In genomic region chr12:33596061-33596460, GRCh38 we compare ENCODE assay signal across 18 cellular contexts.
"Had no signal": no experiment of that assay in that cellular context is flagged by ENCODE, and none has a peak within 500 bp of the region (broad histone marks: within the 10 kb centered on the region; RNA-seq: fewer than 3 reads in every experiment).

No MANE protein-coding gene starts in this region.

- H3K9me3 ChIP-seq: ascending aorta, gastrocnemius medialis, left lung, mucosa of descending colon had no signal

- ATAC-seq: activated CD8-positive, alpha-beta T cell treated with anti-CD3 and anti-CD28 coated beads for 36 hours; activated T-helper 17 cell treated with anti-CD3 and anti-CD28 coated beads, Interleukin-2, amount 50 U/mL, for 72 hours; effector memory CD8-positive, alpha-beta T cell; gastrocnemius medialis; left lung; mucosa of descending colon; stimulated activated naive CD8-positive, alpha-beta T cell treated with anti-CD3 and anti-CD28 coated beads, Interleukin-15, Interleukin-2, amounts not matched to agents 100 U/mL and 50 U/mL, for 24 hours had no signal

- DNase-seq: activated CD4-positive, alpha-beta T cell treated with anti-CD3 and anti-CD28 coated beads, Interleukin-2, amount 10 ng/mL, durations not matched to agents 24 days and 14 days; activated CD4-positive, CD25-positive, alpha-beta regulatory T cell; activated CD8-positive, alpha-beta T cell treated with anti-CD3 and anti-CD28 coated beads for 36 hours; activated naive CD4-positive, alpha-beta T cell treated with Interleukin-2 at 50 U/mL for 16 hours; activated T-cell treated with anti-CD3 and anti-CD28 coated beads, Interleukin-2, amount 50 U/mL, for 1 hour; effector memory CD8-positive, alpha-beta T cell; gastrocnemius medialis; head of caudate nucleus; left lung; mucosa of descending colon; naive B cell; retina; stimulated activated naive CD8-positive, alpha-beta T cell treated with anti-CD3 and anti-CD28 coated beads, Interleukin-15, Interleukin-2, amounts not matched to agents 100 U/mL and 50 U/mL, for 24 hours; T-helper 1 cell; T-helper 9 cell had no signal

- H3K27me3 ChIP-seq: ascending aorta, cardiac muscle cell, gastrocnemius medialis, left lung had no signal

- H3K4me3 ChIP-seq: ascending aorta, cardiac muscle cell, gastrocnemius medialis, left lung, mucosa of descending colon had no signal

- H3K36me3 ChIP-seq: ascending aorta, cardiac muscle cell, gastrocnemius medialis, left lung had no signal

- H3K27ac ChIP-seq: ascending aorta, cardiac muscle cell, gastrocnemius medialis, left lung had no signal

- H3K4me1 ChIP-seq: ascending aorta, gastrocnemius medialis, left lung had no signal
